21 cellular contexts compared by ENCODE assay signal in genomic region chr4:147737623-147738022, GRCh38. TPM values are rescaled to one million over a fixed set of nuclear protein-coding genes. Genes with fewer than 3 reads are reported as not detected.
A peak's percentile ranks its signal among the peaks of the same experiment; 100 is the strongest.
DNase-seq lines count a peak whose midpoint lies in the region; TF ChIP-seq lines count a peak whose summit lies in the region.
"Had no signal": no experiment of that assay in that cellular context is flagged by ENCODE, and none has a peak within 500 bp of the region (broad histone marks: within the 10 kb centered on the region; RNA-seq: fewer than 3 reads in every experiment).

No MANE protein-coding gene starts in this region.

- WGBS in sigmoid colon, 2 donors, result 94% methylated on average over 2 of the region's 2 CpGs

- H3K27me3 ChIP-seq in SJSA1 (replicated peaks) (no peaks in the 10 kb centered on the region), sigmoid colon (no peaks in the 10 kb centered on the region)
- H3K27me3 ChIP-seq: body of pancreas, heart left ventricle, pancreas, tibial nerve had no signal

- H3K27ac ChIP-seq in HEK293 (ENCODE audit: extremely low read depth, low read depth, low read length) (no peak overlapping the region), SJSA1 (peak overlapping the region; percentile 90), sigmoid colon (peak overlapping the region in 3 of 4 donors; percentile 95 to 97 (median 95))
- H3K27ac ChIP-seq: body of pancreas, pancreas had no signal

- CTCF ChIA-PET in HEK293 (lab: Yijun Ruan, JAX) (interaction anchor here (0.7 to 1.3 kb wide), 2 partner anchors 129 to 476 kb away, joined by 3 read pairs; no protein-coding TSS in a partner anchor), GM10248 (lab: Yijun Ruan, JAX) (interaction anchor here (1.4 to 4.7 kb wide), 5 partner anchors 11 to 128 kb away, joined by 3 to 26 read pairs (median 8); no protein-coding TSS in a partner anchor)

- POLR2A ChIA-PET in HEK293 (lab: Yijun Ruan, JAX), result interaction anchor here (0.7 kb wide), 1 partner anchor 307 kb away, joined by 3 read pairs; no protein-coding TSS in a partner anchor
- POLR2A ChIA-PET in GM10248 (lab: Yijun Ruan, JAX), result no interaction called here

- H3K36me3 ChIP-seq in HEK293 (ENCODE audit: control insufficient read depth in 2 of 2, insufficient read depth in 1 of 2, low read length in 2 of 2) (no peaks in the 10 kb centered on the region), SJSA1 (no peaks in the 10 kb centered on the region; the same call in 1 of the 2 replicates), sigmoid colon (no peaks in the 10 kb centered on the region)
- H3K36me3 ChIP-seq: heart left ventricle, pancreas, tibial nerve had no signal

- peak overlapping the region; percentile 89 for H3K27ac Mint-ChIP-seq in glutamatergic neuron (ENCODE audit: unreplicated experiment)
- H3K27ac Mint-ChIP-seq: activated naive CD8-positive, alpha-beta T cell treated with anti-CD3 and anti-CD28 coated beads, Interleukin-2, amount 10 ng/mL, durations not matched to agents 7 days and 5 days; CD4-positive, alpha-beta memory T cell had no signal

- intact Hi-C loops in sigmoid colon (cut with DNase I), result no loop called here

- H3K4me1 ChIP-seq in HEK293 (ENCODE audit: control insufficient read depth, insufficient read depth, low read length) (peaks cover 29% of the 10 kb centered on the region), SJSA1 (replicated peaks) (peaks cover 89% of the 10 kb centered on the region), sigmoid colon (peaks cover 0 to 92% (median 69%) of the 10 kb centered on the region in 4 donors)

- no peaks in the 10 kb centered on the region for H3K36me3 Mint-ChIP-seq in glutamatergic neuron (ENCODE audit: unreplicated experiment)

- DNase-seq in SJSA1 (ENCODE audit: low read depth in 1 of 2, low spot score in 2 of 2) (peak; percentile 55 to 69), glutamatergic neuron (no peak), sigmoid colon (no peak), SW480 (ENCODE audit: low spot score) (no peak), GM10248 (ENCODE audit: extremely low spot score) (no peak)
- no peak for DNase-seq in stimulated activated naive CD4-positive, alpha-beta T cell treated with Interleukin-2 at 50 U/mL for 16 hours (lab: John Stamatoyannopoulos, UW)
- DNase-seq: activated CD4-positive, alpha-beta T cell treated with anti-CD3 and anti-CD28 coated beads, Interleukin-2, amount 50 U/mL, for 1 hour; activated CD8-positive, alpha-beta memory T cell treated with anti-CD3 and anti-CD28 coated beads, Interleukin-2, amount 50 U/mL, for 4 hours; activated naive CD8-positive, alpha-beta T cell treated with anti-CD3 and anti-CD28 coated beads, Interleukin-2, amount 10 ng/mL, durations not matched to agents 7 days and 5 days; body of pancreas; CD4-positive, alpha-beta memory T cell; heart left ventricle; NCI-H1436; NCI-H2171; NCI-H774; pancreas; SIG-M5; stimulated activated CD4-positive, alpha-beta T cell treated with anti-CD3 and anti-CD28 coated beads, Interleukin-1b, Interleukin-23, amount 100 ng/mL, for 48 hours; stimulated activated naive CD4-positive, alpha-beta T cell had no signal

- no peak for TF ChIP-seq CTCF in HEK293 (tag by site-specific recombination; IDR thresholded peaks at IDR 0.05)
- TF ChIP-seq CTCF in glutamatergic neuron (IDR thresholded peaks at IDR 0.05; ENCODE audit: partially characterized antibody, unreplicated experiment), result no peak
- TF ChIP-seq CTCF in sigmoid colon (IDR thresholded peaks at IDR 0.05), result no peak
- TF ChIP-seq CTCF in GM10248 (IDR thresholded peaks at IDR 0.05; ENCODE audit: control extremely low read depth, extremely low read depth, low read depth, missing control alignments), result no peak

- H3K9me3 ChIP-seq in HEK293 (ENCODE audit: control insufficient read depth, insufficient read depth, low read depth, low read length) (no peaks in the 10 kb centered on the region), SJSA1 (replicated peaks) (no peaks in the 10 kb centered on the region), sigmoid colon (no peaks in the 10 kb centered on the region)
- H3K9me3 ChIP-seq: body of pancreas, heart left ventricle, pancreas, tibial nerve had no signal

- no peak for TF ChIP-seq POLR2A in sigmoid colon (IDR thresholded peaks at IDR 0.05)

- H3K4me3 ChIP-seq in HEK293 (ENCODE audit: low read depth, low read length), result no peak overlapping the region
- H3K4me3 ChIP-seq in SJSA1, result no peak overlapping the region
- H3K4me3 ChIP-seq in sigmoid colon, result no peak overlapping the region
- H3K4me3 ChIP-seq: body of pancreas, pancreas, tibial nerve had no signal

- peaks cover 21% of the 10 kb centered on the region for H3K9me3 Mint-ChIP-seq in glutamatergic neuron (ENCODE audit: unreplicated experiment)
- H3K9me3 Mint-ChIP-seq: activated naive CD8-positive, alpha-beta T cell treated with anti-CD3 and anti-CD28 coated beads, Interleukin-2, amount 10 ng/mL, durations not matched to agents 7 days and 5 days had no signal

- peaks cover 25% of the 10 kb centered on the region for H3K27me3 Mint-ChIP-seq in glutamatergic neuron (ENCODE audit: unreplicated experiment)
- H3K27me3 Mint-ChIP-seq: CD4-positive, alpha-beta memory T cell had no signal

- no peak for TF ChIP-seq EP300 in sigmoid colon (IDR thresholded peaks at IDR 0.05)

- H3K4me1 Mint-ChIP-seq in glutamatergic neuron (ENCODE audit: low read depth, unreplicated experiment), result peaks cover 49% of the 10 kb centered on the region

- no peak overlapping the region for H3K4me3 Mint-ChIP-seq in glutamatergic neuron (ENCODE audit: unreplicated experiment)
- H3K4me3 Mint-ChIP-seq: activated naive CD8-positive, alpha-beta T cell treated with anti-CD3 and anti-CD28 coated beads, Interleukin-2, amount 10 ng/mL, durations not matched to agents 7 days and 5 days; CD4-positive, alpha-beta memory T cell had no signal

TF ChIP-seq in HEK293, 187 proteins besides CTCF, POLR2A, EP300 and RAD21:
- TF ChIP-seq ZIC2 (tag by site-specific recombination; IDR thresholded peaks at IDR 0.05) (peak; percentile 69), ZBTB17 (tag by site-specific recombination; IDR thresholded peaks at IDR 0.05) (no peak), ZNF449 (tag by site-specific recombination; IDR thresholded peaks at IDR 0.05) (no peak), GLIS1 (tag by site-specific recombination; IDR thresholded peaks at IDR 0.05) (peak; percentile 75), TCF7L2 (IDR thresholded peaks at IDR 0.05; ENCODE audit: borderline replicate concordance, low read depth, low read length) (0 out of 2 replicates have a peak, but pooled peaks have one; percentile 48), ZNF18 (tag by site-specific recombination; IDR thresholded peaks at IDR 0.05) (peak; percentile 55; the same call in 1 of the 2 replicates)

RNA-seq across cellular contexts. Expression of gene ARHGAP10, which starts 5.7 kb away (rescaled TPM):
- 24.5 and 36.9 TPM in 2 replicates for total RNA-seq in SJSA1 (2014; rRNA removed; shearing (Covaris generic))
- total RNA-seq in glutamatergic neuron (ENCODE audit: unreplicated experiment), result 19.7 TPM
- total RNA-seq in sigmoid colon, result 100 to 1,000 TPM; 123 to 158 (median 139) TPM
- 1 to 10 TPM; 3.0 to 7.3 (median 7.2) TPM for polyA plus RNA-seq in sigmoid colon

RNA-seq across cellular contexts. Expression of gene PRMT9, which starts 53.7 kb away (rescaled TPM):
- 7.4 and 7.8 TPM in 2 replicates for total RNA-seq in SJSA1 (2014; rRNA removed; shearing (Covaris generic))
- total RNA-seq in glutamatergic neuron (ENCODE audit: unreplicated experiment), result 8.9 TPM
- total RNA-seq in sigmoid colon, result 10 to 100 TPM in 2 of 4 donors, 1 to 10 TPM in 2; 7.1 to 10.7 (median 10.0) TPM
- 1 to 10 TPM; 1.8 to 3.5 (median 3.5) TPM for polyA plus RNA-seq in sigmoid colon

Comparison
In these comparisons a context has a peak if more than half of its experiments do, and no peak if none do; other contexts are left out.
1. DNase-seq: peak in SJSA1 (2 of 2); none in glutamatergic neuron (single experiment), sigmoid colon (single experiment), SW480 (single experiment), stimulated activated naive CD4-positive, alpha-beta T cell treated with Interleukin-2 at 50 U/mL for 16 hours (single experiment) and GM10248 (single experiment).